Comparison of ENCODE assay signal across 8 cellular contexts in genomic region chr18:47901624-47902362, GRCh38. TPM values are rescaled to one million over a fixed set of nuclear protein-coding genes. Genes with fewer than 3 reads are reported as not detected.
DNase-seq lines count a peak whose midpoint lies in the region; ATAC-seq, FAIRE-seq and TF ChIP-seq lines count a peak whose summit lies in the region.

No MANE protein-coding gene starts in this region.

- in situ Hi-C loops in K562 (cut with MboI), result no loop called here

- TF ChIP-seq CTCF in D721Med (IDR thresholded peaks at IDR 0.05; ENCODE audit: insufficient read depth, missing control alignments), result no peak
- no peak for TF ChIP-seq CTCF in K562 (IDR thresholded peaks at IDR 0.05 in 2 of 3, conservative IDR thresholded peaks at IDR 0.05 in 1 of 3; ENCODE audit: insufficient read depth in 2 of 3, low read depth in 1 of 3, low read length in 3 of 3)

- whole genome bisulfite sequencing in K562 (ENCODE audit: insufficient coverage, low coverage, missing lambda C conversion rate), result 15% methylated on average over 6 of the region's 7 CpGs

- H3K79me2 ChIP-seq in K562 (ENCODE audit: control insufficient read depth, insufficient read depth, low read length), result peaks cover 98% of the 10 kb centered on the region

- FAIRE-seq in D721Med (lab: Jason Lieb, UNC), result peak; percentile 63
- no peak for FAIRE-seq in K562 (lab: Jason Lieb, UNC)

- H3K4me2 ChIP-seq in K562 (ENCODE audit: insufficient read depth, low read length), result no peak overlapping the region

- ATAC-seq in GM19468 (IDR thresholded peaks at IDR 0.05; ENCODE audit: extremely low read depth, unreplicated experiment), result peak; percentile 89
- peak; percentile 94 for ATAC-seq in HG03469 (IDR thresholded peaks at IDR 0.05; ENCODE audit: unreplicated experiment)
- peak; percentile 63 for ATAC-seq in K562

- H3K36me3 ChIP-seq in K562 (ENCODE audit: control insufficient read depth, insufficient read depth, low read length) (peaks cover 4% of the 10 kb centered on the region; the same call in 2 of the 3 replicates), SJCRH30 (no peaks in the 10 kb centered on the region)

- H3K9me3 ChIP-seq in K562 (replicated peaks; ENCODE audit: control insufficient read depth, insufficient read depth, low read depth, low read length) (peaks cover 2% of the 10 kb centered on the region; the same call in 1 of the 2 replicates), SJCRH30 (replicated peaks) (0 out of 2 replicates have a peak, but pooled peaks cover 4% of the 10 kb centered on the region)

- H3K4me1 ChIP-seq in K562 (replicated peaks in 1 of 2; ENCODE audit: control insufficient read depth in 2 of 2, insufficient read depth in 2 of 2, low read length in 2 of 2) (peaks cover 0 to 14% of the 10 kb centered on the region in 2 experiments; a peak in 2 of 5 replicates), SJCRH30 (peaks cover 4% of the 10 kb centered on the region; the same call in 1 of the 2 replicates)

- H3K27ac ChIP-seq in K562 (ENCODE audit: extremely low read depth, low read depth, low read length), result no peak overlapping the region
- H3K27ac ChIP-seq in SJCRH30, result no peak overlapping the region

- no peak for TF ChIP-seq RAD21 in K562 (CRISPR knock-in tag; conservative IDR thresholded peaks at IDR 0.05 in 1 of 2, IDR thresholded peaks at IDR 0.05 in 1 of 2)

- H3K9me1 ChIP-seq in K562 (ENCODE audit: control insufficient read depth, insufficient read depth, low read length), result no peaks in the 10 kb centered on the region

- no peak overlapping the region for H2AFZ ChIP-seq in K562 (ENCODE audit: low read depth, low read length)

- CTCF ChIA-PET in K562 (lab: Yijun Ruan, JAX; ENCODE audit: low intra/inter-chr PET ratio), result no interaction called here

- no TSS peak for BruUV-seq in K562 (replicated peaks; lab: Mats Ljungman, UMichigan)

- DNase-seq in D721Med (ENCODE audit: insufficient read length, low spot score) (no peak), K562 (ENCODE audit: extremely low read depth in 1 of 4, low spot score in 3 of 4) (peak in 1 of 4 experiments; percentile 48), SJCRH30 (no peak), NCI-H2171 (lab: John Stamatoyannopoulos, UW) (no peak), NCI-H526 (lab: John Stamatoyannopoulos, UW) (no peak)
- no peak for DNase-seq in stimulated activated CD4-positive, alpha-beta T cell treated with anti-CD3 and anti-CD28 coated beads, Interleukin-2, amount 100 ng/mL, for 48 hours

- no peaks in the 10 kb centered on the region for H3K27me3 ChIP-seq in K562 (ENCODE audit: control insufficient read depth in 2 of 2, insufficient read depth in 2 of 2, low read length in 2 of 2)
- H3K27me3 ChIP-seq in SJCRH30, result no peaks in the 10 kb centered on the region

- TF ChIP-seq POLR2A in K562 (conservative IDR thresholded peaks at IDR 0.05), result no peak

- H3K4me3 ChIP-seq in K562 (no peak overlapping the region), SJCRH30 (no peak overlapping the region)

- TF ChIP-seq EP300 in K562 (IDR thresholded peaks at IDR 0.05; ENCODE audit: low read length), result peak; percentile 31; the same call in 1 of the 2 replicates

- no peak overlapping the region for H3K9ac ChIP-seq in K562 (ENCODE audit: insufficient read depth in 1 of 2, low read depth in 2 of 2, low read length in 2 of 2)

- POLR2A ChIA-PET in K562 (lab: Yijun Ruan, JAX), result interaction anchor here (0.9 to 1.1 kb wide), 2 partner anchors 11 to 105 kb away, joined by 3 to 4 read pairs; no protein-coding TSS in a partner anchor

- peaks cover 8% of the 10 kb centered on the region; the same call in 1 of the 2 replicates for H4K20me1 ChIP-seq in K562 (replicated peaks; ENCODE audit: control insufficient read depth, insufficient read depth, low read length)

- intact Hi-C loops in K562 (cut with micrococcal nuclease), result no loop called here

TF ChIP-seq in K562, 482 proteins besides CTCF, POLR2A, EP300 and RAD21 (continues in another document):
- TF ChIP-seq TSHZ1 (CRISPR knock-in tag; IDR thresholded peaks at IDR 0.05) (no peak), ARID2 (IDR thresholded peaks at IDR 0.05) (no peak), MNT (conservative IDR thresholded peaks at IDR 0.05) (no peak), JUN (IDR thresholded peaks at IDR 0.05; ENCODE audit: borderline replicate concordance, low read depth, low read length) (no peak), JUN (CRISPR knock-in tag; IDR thresholded peaks at IDR 0.05; ENCODE audit: borderline replicate concordance) (no peak), ZNF239 (CRISPR knock-in tag; IDR thresholded peaks at IDR 0.05) (no peak), C11orf30 (IDR thresholded peaks at IDR 0.05; ENCODE audit: low read depth) (no peak), KLF1 (tag; IDR thresholded peaks at IDR 0.05) (no peak), CXXC5 (CRISPR knock-in tag; IDR thresholded peaks at IDR 0.05) (0 out of 2 replicates have a peak, but pooled peaks have one; percentile 16), GABPB2 (CRISPR knock-in tag; conservative IDR thresholded peaks at IDR 0.05) (no peak), HDAC1 (IDR thresholded peaks at IDR 0.05) (peak in 1 of 2 experiments; percentile 74; a peak in 2 of 4 replicates), TAF9B (IDR thresholded peaks at IDR 0.05; ENCODE audit: partially characterized antibody) (no peak), BHLHE40 (IDR thresholded peaks at IDR 0.05; ENCODE audit: low read length) (no peak), ZNF197 (CRISPR knock-in tag; IDR thresholded peaks at IDR 0.05; ENCODE audit: low read depth) (no peak), ILF3 (IDR thresholded peaks at IDR 0.05; ENCODE audit: borderline replicate concordance) (no peak), FOXK1 (CRISPR knock-in tag; IDR thresholded peaks at IDR 0.05; ENCODE audit: borderline replicate concordance) (no peak), ZSCAN29 (IDR thresholded peaks at IDR 0.05) (no peak), YY1 (IDR thresholded peaks at IDR 0.05; ENCODE audit: borderline replicate concordance in 1 of 3, control insufficient read depth in 1 of 3, extremely low read depth in 1 of 3, insufficient read depth in 3 of 3, insufficient read length in 1 of 3, insufficient replicate concordance in 2 of 3, low read depth in 1 of 3, low read length in 2 of 3) (no peak)

RNA-seq across cellular contexts. Expression of gene SMAD2, which starts 28.7 kb away (rescaled TPM):
- total RNA-seq in K562 (2011; cell fraction: chromatin; rRNA removed; ENCODE audit: low replicate concordance), result 38.9 and 78.1 TPM in 2 replicates
- total RNA-seq in K562 (2011; cell fraction: nucleolus; rRNA removed), result 12.2 and 14.9 TPM in 2 replicates
- total RNA-seq in K562 (2011; cell fraction: nucleoplasm; rRNA removed), result 20.8 and 37.4 TPM in 2 replicates
- total RNA-seq in K562 (2014; rRNA removed) (23.7 and 24.8 TPM in 2 replicates), K562 (2014; rRNA removed; fragmentation: Illumina TruSeq; extraction: Trizol) (49.4 and 52.6 TPM in 2 replicates), K562 (2015; rRNA removed; fragmentation: Illumina TruSeq; extraction: Trizol) (43.7 and 45.1 TPM in 2 replicates), K562 (2021) (45.1 and 49.6 TPM in 2 replicates)
- polyA plus RNA-seq in K562 (2011; rRNA removed) (41.4 and 47.7 TPM in 2 replicates), K562 (2014; fragmentation: Illumina TruSeq; extraction: Trizol) (31.7 and 33.7 TPM in 2 replicates), K562 (2014; fragmentation: Nextera tagmentation; extraction: Ambion mirVana) (10 to 100 TPM in 1 of 2 experiments, 1 to 10 TPM in 1; 9.2 to 16.7 TPM), K562 (2014; rRNA removed) (19.3 and 22.3 TPM in 2 replicates)
- polyA plus RNA-seq in K562 (2011; cell fraction: cytosol; rRNA removed), result 16.2 and 29.4 TPM in 2 replicates
- polyA plus RNA-seq in K562 (2011; cell fraction: nucleus; rRNA removed), result 33.2 and 68.9 TPM in 2 replicates
- polyA plus RNA-seq in K562 (2012), result 26.5 and 30.2 TPM in 2 replicates
- polyA minus RNA-seq in K562 (2011; rRNA and poly(A)+ RNA removed), result 119 and 154 TPM in 2 replicates
- polyA minus RNA-seq in K562 (2011; cell fraction: cytosol; rRNA and poly(A)+ RNA removed), result 34.2 and 39.7 TPM in 2 replicates
- polyA minus RNA-seq in K562 (2011; cell fraction: nucleus; rRNA and poly(A)+ RNA removed), result 16.4 and 43.1 TPM in 2 replicates
- total RNA-seq in SJCRH30 (2014; rRNA removed; shearing (Covaris generic)), result 67.4 and 69.8 TPM in 2 replicates
